30 cellular contexts compared by ENCODE assay signal in the genomic region with DNA sequence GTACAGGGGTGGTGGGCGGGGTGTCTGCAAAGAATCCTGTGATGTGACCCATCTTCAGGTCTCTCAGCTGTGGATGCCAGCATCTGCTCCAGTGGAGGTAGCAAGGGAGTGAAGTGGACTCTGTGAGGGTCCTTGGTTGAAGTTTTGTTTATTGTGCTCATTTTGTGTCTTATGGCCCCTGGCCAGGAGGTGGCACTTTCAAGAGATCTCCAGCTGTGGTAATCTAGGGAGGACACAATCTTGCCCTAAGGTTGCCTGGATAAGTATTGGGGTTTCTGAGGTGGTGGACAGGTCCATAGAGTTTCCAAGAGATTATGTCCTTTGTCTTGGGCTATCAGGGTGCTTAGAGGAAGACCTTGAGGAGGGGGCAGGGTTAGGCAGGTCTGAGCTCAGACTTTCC.
"Had no signal": no experiment of that assay in that cellular context is flagged by ENCODE, and none has a peak within 500 bp of the region (broad histone marks: within the 10 kb centered on the region; RNA-seq: fewer than 3 reads in every experiment).

No MANE protein-coding gene starts in this region.

- H3K27ac Mint-ChIP-seq: memory B cell; naive thymus-derived CD4-positive, alpha-beta T cell; nephron; progenitor cell of endocrine pancreas; stimulated activated naive B cell treated with anti-CD40 and anti-IgM and Interleukin-4, amounts not matched to agents 10 μg/mL and 1 μg/mL and 100 μg/mL, for 72 hours; stimulated activated naive CD8-positive, alpha-beta T cell treated with anti-CD3 and anti-CD28 coated beads, Interleukin-15, Interleukin-2, amounts not matched to agents 100 ng/mL and 50 ng/mL, for 24 hours had no signal

- ATAC-seq: heart right ventricle; left lobe of liver; naive thymus-derived CD4-positive, alpha-beta T cell; pancreas; right lobe of liver; stimulated activated naive B cell treated with anti-CD40 and anti-IgM and Interleukin-4, amounts not matched to agents 10 μg/mL and 1 μg/mL and 100 μg/mL, for 72 hours had no signal

- FAIRE-seq: endometrium, keratinocyte, pancreas, small intestine, urothelium cell line had no signal

- H3K4me3 ChIP-seq: coronary artery, esophagus squamous epithelium, heart right ventricle, lung, pancreas, right lobe of liver, thoracic aorta, tibial nerve, upper lobe of left lung had no signal

- H3K36me3 ChIP-seq: esophagus squamous epithelium, heart right ventricle, neutrophil, pancreas, right lobe of liver, thoracic aorta, tibial nerve, upper lobe of left lung had no signal

- H3K27me3 ChIP-seq: esophagus squamous epithelium, heart right ventricle, neutrophil, pancreas, right lobe of liver, tibial nerve, upper lobe of left lung had no signal

- H3K4me1 Mint-ChIP-seq: memory B cell; naive thymus-derived CD4-positive, alpha-beta T cell; nephron; stimulated activated naive B cell treated with anti-CD40 and anti-IgM and Interleukin-4, amounts not matched to agents 10 μg/mL and 1 μg/mL and 100 μg/mL, for 72 hours had no signal

- DNase-seq: dermis blood vessel endothelial cell; effector memory CD4-positive, alpha-beta T cell; erythroblast; esophagus squamous epithelium; foreskin melanocyte; glutamatergic neuron; heart right ventricle; hypothalamus; midbrain; naive thymus-derived CD4-positive, alpha-beta T cell; right lobe of liver; small intestine; stimulated activated CD4-positive, alpha-beta T cell treated with anti-CD3 and anti-CD28 coated beads, Interleukin-15, amount 100 ng/mL, for 24 hours; stimulated activated CD4-positive, alpha-beta T cell treated with anti-CD3 and anti-CD28 coated beads, Interleukin-2, amount 100 ng/mL, for 48 hours; stimulated activated naive B cell treated with anti-CD40 and anti-IgM and Interleukin-4, amounts not matched to agents 10 μg/mL and 1 μg/mL and 100 μg/mL, for 72 hours; upper lobe of left lung had no signal

- H3K4me3 Mint-ChIP-seq: memory B cell; naive thymus-derived CD4-positive, alpha-beta T cell; nephron; stimulated activated naive B cell treated with anti-CD40 and anti-IgM and Interleukin-4, amounts not matched to agents 10 μg/mL and 1 μg/mL and 100 μg/mL, for 72 hours; stimulated activated naive CD8-positive, alpha-beta T cell treated with anti-CD3 and anti-CD28 coated beads, Interleukin-15, Interleukin-2, amounts not matched to agents 100 ng/mL and 50 ng/mL, for 24 hours had no signal

- H3K4me1 ChIP-seq: esophagus squamous epithelium, heart right ventricle, pancreas, right lobe of liver, tibial nerve, upper lobe of left lung had no signal

- H3K27me3 Mint-ChIP-seq: memory B cell; progenitor cell of endocrine pancreas; stimulated activated naive B cell treated with anti-CD40 and anti-IgM and Interleukin-4, amounts not matched to agents 10 μg/mL and 1 μg/mL and 100 μg/mL, for 72 hours; stimulated activated naive CD8-positive, alpha-beta T cell treated with anti-CD3 and anti-CD28 coated beads, Interleukin-15, Interleukin-2, amounts not matched to agents 100 ng/mL and 50 ng/mL, for 24 hours had no signal

- H3K27ac ChIP-seq: coronary artery, esophagus squamous epithelium, heart right ventricle, neutrophil, pancreas, right lobe of liver, thoracic aorta, tibial nerve, upper lobe of left lung had no signal

- H3K9me3 ChIP-seq: neutrophil, pancreas, right lobe of liver, thoracic aorta, upper lobe of left lung had no signal

- H3K36me3 Mint-ChIP-seq: memory B cell; naive thymus-derived CD4-positive, alpha-beta T cell; stimulated activated naive B cell treated with anti-CD40 and anti-IgM and Interleukin-4, amounts not matched to agents 10 μg/mL and 1 μg/mL and 100 μg/mL, for 72 hours had no signal
